In the genomic region with DNA sequence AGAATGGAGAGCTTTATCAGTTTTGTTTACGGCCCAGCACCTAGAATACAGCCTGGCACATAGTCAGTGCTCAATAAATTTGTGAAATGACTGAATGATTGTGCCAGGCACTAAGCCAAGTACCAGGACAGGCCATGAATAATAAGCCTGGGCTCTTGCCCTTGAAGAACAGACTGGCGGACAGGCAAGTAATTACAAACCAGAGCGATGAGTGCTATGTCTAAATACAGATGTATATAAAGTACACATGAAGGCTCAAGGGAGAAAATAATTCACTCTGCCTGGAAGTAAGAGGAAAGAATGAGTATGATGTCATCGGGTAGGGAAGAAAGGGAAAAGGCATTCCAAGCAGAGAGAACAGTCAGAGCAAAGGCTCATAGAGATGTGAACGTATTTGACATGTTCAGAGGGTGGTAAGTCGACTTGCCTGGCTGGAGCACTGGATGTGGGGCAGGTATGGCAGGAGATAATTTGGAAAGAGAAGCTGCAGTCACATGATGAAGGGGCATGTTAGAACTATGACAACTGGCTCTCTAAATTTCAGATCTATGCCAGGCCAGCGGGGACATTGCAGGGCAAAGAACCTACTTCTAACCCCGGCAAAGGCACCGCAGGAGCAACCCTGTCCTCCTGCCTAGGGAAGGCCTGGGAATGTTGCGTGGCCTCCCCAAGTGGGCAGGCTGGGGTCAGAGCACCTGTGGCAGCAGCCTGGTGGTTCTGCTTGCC, we compare ENCODE assay signal across 13 cellular contexts.
A peak's percentile ranks its signal among the peaks of the same experiment; 100 is the strongest.
DNase-seq lines count a peak whose midpoint lies in the region; TF ChIP-seq lines count a peak whose summit lies in the region.
"Had no signal": no experiment of that assay in that cellular context is flagged by ENCODE, and none has a peak within 500 bp of the region (broad histone marks: within the 10 kb centered on the region; RNA-seq: fewer than 3 reads in every experiment).

No MANE protein-coding gene starts in this region.

- no peaks in the 10 kb centered on the region for H3K27me3 Mint-ChIP-seq in chondrocyte (ENCODE audit: low read depth)
- H3K27me3 Mint-ChIP-seq: stimulated activated memory B cell treated with anti-CD40 and anti-IgM and Interleukin-4, amounts not matched to agents 10 μg/mL and 1 μg/mL and 100 μg/mL, for 72 hours had no signal

- no peaks in the 10 kb centered on the region for H3K36me3 Mint-ChIP-seq in chondrocyte (ENCODE audit: low read depth)
- H3K36me3 Mint-ChIP-seq: stimulated activated memory B cell treated with anti-CD40 and anti-IgM and Interleukin-4, amounts not matched to agents 10 μg/mL and 1 μg/mL and 100 μg/mL, for 72 hours had no signal

- peak; percentile 11 for TF ChIP-seq CTCF in chondrocyte (IDR thresholded peaks at IDR 0.05)
- TF ChIP-seq CTCF in thyroid gland (IDR thresholded peaks at IDR 0.05): no peak

- 86 to 87% methylated on average over 9 to 10 of the region's 10 CpGs for WGBS in thyroid gland, 2 donors

- H3K9me3 Mint-ChIP-seq in chondrocyte (ENCODE audit: low read depth): no peaks in the 10 kb centered on the region
- H3K9me3 Mint-ChIP-seq: stimulated activated memory B cell treated with anti-CD40 and anti-IgM and Interleukin-4, amounts not matched to agents 10 μg/mL and 1 μg/mL and 100 μg/mL, for 72 hours had no signal

- peaks cover 43% of the 10 kb centered on the region for H3K4me1 Mint-ChIP-seq in chondrocyte (ENCODE audit: low read depth)

- H3K9me3 ChIP-seq in thyroid gland: no peaks in the 10 kb centered on the region

- no peaks in the 10 kb centered on the region for H3K27me3 ChIP-seq in thyroid gland

- H3K4me1 ChIP-seq in thyroid gland: peaks cover 5 to 21% of the 10 kb centered on the region in 2 donors

- H3K27ac Mint-ChIP-seq in chondrocyte (ENCODE audit: unreplicated experiment): peak overlapping the region; percentile 92
- H3K27ac Mint-ChIP-seq: T-helper 17 cell had no signal

- H3K4me3 Mint-ChIP-seq in chondrocyte (ENCODE audit: unreplicated experiment): no peak overlapping the region
- H3K4me3 Mint-ChIP-seq: stimulated activated memory B cell treated with anti-CD40 and anti-IgM and Interleukin-4, amounts not matched to agents 10 μg/mL and 1 μg/mL and 100 μg/mL, for 72 hours had no signal

- no peak overlapping the region for H3K4me3 ChIP-seq in thyroid gland (replicated peaks in 1 of 3)

- TF ChIP-seq POLR2A in thyroid gland (IDR thresholded peaks at IDR 0.05): no peak

- no peaks in the 10 kb centered on the region for H3K36me3 ChIP-seq in thyroid gland

- peak overlapping the region in 2 of 3 donors; percentile 4 to 40 for H3K27ac ChIP-seq in thyroid gland
- H3K27ac ChIP-seq: 22Rv1, parathyroid adenoma had no signal

- intact Hi-C loops in thyroid gland (cut with DNase I): loop anchor here (5.0 kb wide), 1 partner anchor 43 kb away; no protein-coding TSS in a partner anchor

- DNase-seq in DMS 273 (lab: John Stamatoyannopoulos, UW; ENCODE audit: unreplicated experiment) (peak; percentile 37), DMS 273 treated with DMSO at 0.1 percent for 48 hours (lab: John Stamatoyannopoulos, UW) (no peak), chondrocyte (ENCODE audit: low spot score) (no peak), medulla oblongata (ENCODE audit: extremely low spot score) (peak; percentile 40), thyroid gland (no peak), NCI-H510A (lab: John Stamatoyannopoulos, UW) (no peak), SKM-1 treated with dmso at 0.1 percent for 144 hours (lab: John Stamatoyannopoulos, UW; ENCODE audit: unreplicated experiment) (no peak)
- DNase-seq in activated CD4-positive, alpha-beta T cell treated with anti-CD3 and anti-CD28 coated beads for 48 hours: no peak
- DNase-seq: NCI-H2107, T-helper 17 cell had no signal

Comparison
In these comparisons a context has a peak if more than half of its experiments do, and no peak if none do; other contexts are left out.
1. DNase-seq: peak in DMS 273 (single experiment) and medulla oblongata (single experiment); none in DMS 273 treated with DMSO at 0.1 percent for 48 hours (single experiment), chondrocyte (single experiment), thyroid gland (0 of 2), NCI-H510A (single experiment), activated CD4-positive, alpha-beta T cell treated with anti-CD3 and anti-CD28 coated beads for 48 hours (single experiment) and SKM-1 treated with dmso at 0.1 percent for 144 hours (single experiment).